ENCODE assay signal across 2 cellular contexts in the genomic region with DNA sequence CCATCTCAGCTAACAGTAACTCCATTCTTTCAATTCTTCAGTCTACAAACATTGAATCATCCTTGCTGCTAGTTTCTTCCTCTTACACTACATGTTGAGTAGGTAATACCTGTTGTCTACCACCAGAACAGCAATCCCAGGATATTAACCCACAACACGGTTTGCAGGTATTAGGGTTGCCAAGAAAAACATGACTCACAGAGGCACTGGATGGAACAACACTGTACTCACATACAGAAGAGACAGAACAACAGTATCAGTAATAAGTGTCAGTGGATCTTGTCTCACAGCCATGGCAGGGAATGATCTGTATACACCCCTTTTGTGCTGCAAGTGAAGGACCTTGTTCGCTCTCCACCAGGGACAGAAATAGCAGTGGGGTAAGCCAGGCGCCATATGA.
TF ChIP-seq lines count a peak whose summit lies in the region.

No MANE protein-coding gene starts in this region.

TF ChIP-seq in SK-N-SH treated with all-trans-retinoic acid at 6 μM for 48 hours, 23 proteins besides CTCF, POLR2A, EP300 and RAD21 (continued from another document):
- TF ChIP-seq, protein P1, sequence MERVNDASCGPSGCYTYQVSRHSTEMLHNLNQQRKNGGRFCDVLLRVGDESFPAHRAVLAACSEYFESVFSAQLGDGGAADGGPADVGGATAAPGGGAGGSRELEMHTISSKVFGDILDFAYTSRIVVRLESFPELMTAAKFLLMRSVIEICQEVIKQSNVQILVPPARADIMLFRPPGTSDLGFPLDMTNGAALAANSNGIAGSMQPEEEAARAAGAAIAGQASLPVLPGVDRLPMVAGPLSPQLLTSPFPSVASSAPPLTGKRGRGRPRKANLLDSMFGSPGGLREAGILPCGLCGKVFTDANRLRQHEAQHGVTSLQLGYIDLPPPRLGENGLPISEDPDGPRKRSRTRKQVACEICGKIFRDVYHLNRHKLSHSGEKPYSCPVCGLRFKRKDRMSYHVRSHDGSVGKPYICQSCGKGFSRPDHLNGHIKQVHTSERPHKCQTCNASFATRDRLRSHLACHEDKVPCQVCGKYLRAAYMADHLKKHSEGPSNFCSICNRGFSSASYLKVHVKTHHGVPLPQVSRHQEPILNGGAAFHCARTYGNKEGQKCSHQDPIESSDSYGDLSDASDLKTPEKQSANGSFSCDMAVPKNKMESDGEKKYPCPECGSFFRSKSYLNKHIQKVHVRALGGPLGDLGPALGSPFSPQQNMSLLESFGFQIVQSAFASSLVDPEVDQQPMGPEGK (CRISPR knock-in tag; IDR thresholded peaks at IDR 0.05; ENCODE audit: borderline replicate concordance), result no peak
- TF ChIP-seq, protein P2, sequence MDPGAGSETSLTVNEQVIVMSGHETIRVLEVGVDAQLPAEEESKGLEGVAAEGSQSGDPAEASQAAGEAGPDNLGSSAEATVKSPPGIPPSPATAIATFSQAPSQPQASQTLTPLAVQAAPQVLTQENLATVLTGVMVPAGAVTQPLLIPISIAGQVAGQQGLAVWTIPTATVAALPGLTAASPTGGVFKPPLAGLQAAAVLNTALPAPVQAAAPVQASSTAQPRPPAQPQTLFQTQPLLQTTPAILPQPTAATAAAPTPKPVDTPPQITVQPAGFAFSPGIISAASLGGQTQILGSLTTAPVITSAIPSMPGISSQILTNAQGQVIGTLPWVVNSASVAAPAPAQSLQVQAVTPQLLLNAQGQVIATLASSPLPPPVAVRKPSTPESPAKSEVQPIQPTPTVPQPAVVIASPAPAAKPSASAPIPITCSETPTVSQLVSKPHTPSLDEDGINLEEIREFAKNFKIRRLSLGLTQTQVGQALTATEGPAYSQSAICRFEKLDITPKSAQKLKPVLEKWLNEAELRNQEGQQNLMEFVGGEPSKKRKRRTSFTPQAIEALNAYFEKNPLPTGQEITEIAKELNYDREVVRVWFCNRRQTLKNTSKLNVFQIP (CRISPR knock-in tag; IDR thresholded peaks at IDR 0.05; ENCODE audit: borderline replicate concordance, low read depth), result no peak
- TF ChIP-seq ZNF70 (CRISPR knock-in tag; IDR thresholded peaks at IDR 0.05) (no peak), ZNF565 (CRISPR knock-in tag; conservative IDR thresholded peaks at IDR 0.05; ENCODE audit: low read depth) (no peak), TOX (CRISPR knock-in tag; IDR thresholded peaks at IDR 0.05; ENCODE audit: borderline replicate concordance) (no peak), SNAI2 (CRISPR knock-in tag; IDR thresholded peaks at IDR 0.05) (no peak)
- TF ChIP-seq, protein P3, sequence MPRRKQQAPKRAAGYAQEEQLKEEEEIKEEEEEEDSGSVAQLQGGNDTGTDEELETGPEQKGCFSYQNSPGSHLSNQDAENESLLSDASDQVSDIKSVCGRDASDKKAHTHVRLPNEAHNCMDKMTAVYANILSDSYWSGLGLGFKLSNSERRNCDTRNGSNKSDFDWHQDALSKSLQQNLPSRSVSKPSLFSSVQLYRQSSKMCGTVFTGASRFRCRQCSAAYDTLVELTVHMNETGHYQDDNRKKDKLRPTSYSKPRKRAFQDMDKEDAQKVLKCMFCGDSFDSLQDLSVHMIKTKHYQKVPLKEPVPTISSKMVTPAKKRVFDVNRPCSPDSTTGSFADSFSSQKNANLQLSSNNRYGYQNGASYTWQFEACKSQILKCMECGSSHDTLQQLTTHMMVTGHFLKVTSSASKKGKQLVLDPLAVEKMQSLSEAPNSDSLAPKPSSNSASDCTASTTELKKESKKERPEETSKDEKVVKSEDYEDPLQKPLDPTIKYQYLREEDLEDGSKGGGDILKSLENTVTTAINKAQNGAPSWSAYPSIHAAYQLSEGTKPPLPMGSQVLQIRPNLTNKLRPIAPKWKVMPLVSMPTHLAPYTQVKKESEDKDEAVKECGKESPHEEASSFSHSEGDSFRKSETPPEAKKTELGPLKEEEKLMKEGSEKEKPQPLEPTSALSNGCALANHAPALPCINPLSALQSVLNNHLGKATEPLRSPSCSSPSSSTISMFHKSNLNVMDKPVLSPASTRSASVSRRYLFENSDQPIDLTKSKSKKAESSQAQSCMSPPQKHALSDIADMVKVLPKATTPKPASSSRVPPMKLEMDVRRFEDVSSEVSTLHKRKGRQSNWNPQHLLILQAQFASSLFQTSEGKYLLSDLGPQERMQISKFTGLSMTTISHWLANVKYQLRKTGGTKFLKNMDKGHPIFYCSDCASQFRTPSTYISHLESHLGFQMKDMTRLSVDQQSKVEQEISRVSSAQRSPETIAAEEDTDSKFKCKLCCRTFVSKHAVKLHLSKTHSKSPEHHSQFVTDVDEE (CRISPR knock-in tag; IDR thresholded peaks at IDR 0.05), result no peak

TF ChIP-seq in SK-N-SH, 30 proteins besides CTCF, POLR2A, EP300 and RAD21 (continued from another document):
- TF ChIP-seq, protein P4, sequence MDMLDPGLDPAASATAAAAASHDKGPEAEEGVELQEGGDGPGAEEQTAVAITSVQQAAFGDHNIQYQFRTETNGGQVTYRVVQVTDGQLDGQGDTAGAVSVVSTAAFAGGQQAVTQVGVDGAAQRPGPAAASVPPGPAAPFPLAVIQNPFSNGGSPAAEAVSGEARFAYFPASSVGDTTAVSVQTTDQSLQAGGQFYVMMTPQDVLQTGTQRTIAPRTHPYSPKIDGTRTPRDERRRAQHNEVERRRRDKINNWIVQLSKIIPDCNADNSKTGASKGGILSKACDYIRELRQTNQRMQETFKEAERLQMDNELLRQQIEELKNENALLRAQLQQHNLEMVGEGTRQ (IDR thresholded peaks at IDR 0.05; ENCODE audit: borderline replicate concordance, low read depth, low read length), result no peak
- TF ChIP-seq JUND (IDR thresholded peaks at IDR 0.05) (no peak), FOSL2 (IDR thresholded peaks at IDR 0.05; ENCODE audit: borderline replicate concordance, low read depth) (no peak), RXRA (IDR thresholded peaks at IDR 0.05; ENCODE audit: borderline replicate concordance, low read depth) (no peak), YY1 (IDR thresholded peaks at IDR 0.05; ENCODE audit: low read depth) (no peak), TCF12 (IDR thresholded peaks at IDR 0.05) (no peak), POLR2AphosphoS5 (IDR thresholded peaks at IDR 0.05; ENCODE audit: low read depth, low read length) (no peak)
- TF ChIP-seq, protein P5, sequence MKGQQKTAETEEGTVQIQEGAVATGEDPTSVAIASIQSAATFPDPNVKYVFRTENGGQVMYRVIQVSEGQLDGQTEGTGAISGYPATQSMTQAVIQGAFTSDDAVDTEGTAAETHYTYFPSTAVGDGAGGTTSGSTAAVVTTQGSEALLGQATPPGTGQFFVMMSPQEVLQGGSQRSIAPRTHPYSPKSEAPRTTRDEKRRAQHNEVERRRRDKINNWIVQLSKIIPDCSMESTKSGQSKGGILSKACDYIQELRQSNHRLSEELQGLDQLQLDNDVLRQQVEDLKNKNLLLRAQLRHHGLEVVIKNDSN (IDR thresholded peaks at IDR 0.05; ENCODE audit: borderline replicate concordance, low read depth), result no peak
- TF ChIP-seq, protein P6, sequence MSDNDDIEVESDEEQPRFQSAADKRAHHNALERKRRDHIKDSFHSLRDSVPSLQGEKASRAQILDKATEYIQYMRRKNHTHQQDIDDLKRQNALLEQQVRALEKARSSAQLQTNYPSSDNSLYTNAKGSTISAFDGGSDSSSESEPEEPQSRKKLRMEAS (IDR thresholded peaks at IDR 0.05; ENCODE audit: low read depth), result no peak
